In the genomic region with DNA sequence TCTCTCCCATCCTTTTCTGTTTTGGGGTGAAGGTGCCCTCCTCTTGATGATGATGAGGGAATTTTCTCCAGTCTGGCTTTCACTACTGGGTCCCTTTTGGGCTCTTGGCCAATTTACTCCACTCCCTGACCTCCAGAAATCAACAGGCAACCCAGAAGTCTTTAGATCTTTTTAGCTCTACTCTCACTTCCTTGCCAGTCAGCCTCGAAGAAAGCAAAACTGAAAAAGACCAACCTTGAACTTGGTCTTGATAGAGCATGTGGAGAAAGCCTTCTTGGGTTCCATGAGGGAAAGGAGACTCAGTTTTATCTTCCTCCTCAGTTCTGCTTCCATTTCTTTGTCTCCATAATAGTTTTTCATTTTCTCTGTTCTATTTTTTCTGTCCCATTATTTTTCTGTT, we compare ENCODE assay signal across 21 cellular contexts.
"Had no signal": no experiment of that assay in that cellular context is flagged by ENCODE, and none has a peak within 500 bp of the region (broad histone marks: within the 10 kb centered on the region; RNA-seq: fewer than 3 reads in every experiment).

No MANE protein-coding gene starts in this region.

- H3K27ac ChIP-seq: body of pancreas, esophagus squamous epithelium, prostate gland, skin epidermis, transverse colon, vagina had no signal

- H3K36me3 Mint-ChIP-seq: activated naive CD8-positive, alpha-beta T cell; WTC11 had no signal

- H3K4me3 ChIP-seq: body of pancreas, esophagus squamous epithelium, prostate gland, skin epidermis, transverse colon, vagina had no signal

- H3K9me3 ChIP-seq: body of pancreas, esophagus squamous epithelium, prostate gland, transverse colon, vagina had no signal

- H3K4me3 Mint-ChIP-seq: activated CD4-positive, alpha-beta memory T cell treated with anti-CD3 and anti-CD28 coated beads, Interleukin-2, amount 10 ng/mL, durations not matched to agents 7 days and 5 days; activated naive CD8-positive, alpha-beta T cell; activated T-cell treated with anti-CD3 and anti-CD28 coated beads, Interleukin-2, amount 50 U/mL, for 4 hours; neural crest cell; WTC11 had no signal

- ATAC-seq: activated T-cell treated with anti-CD3 and anti-CD28 coated beads, Interleukin-2, amount 50 U/mL, for 4 hours; body of pancreas; left lobe of liver; right cardiac atrium; stimulated activated naive CD8-positive, alpha-beta T cell treated with anti-CD3 and anti-CD28 coated beads, Interleukin-15, Interleukin-2, amounts not matched to agents 100 U/mL and 50 U/mL, for 24 hours; WTC11 had no signal

- H3K4me1 ChIP-seq: esophagus squamous epithelium, prostate gland, vagina had no signal

- H3K9me3 Mint-ChIP-seq: activated CD4-positive, alpha-beta memory T cell treated with anti-CD3 and anti-CD28 coated beads, Interleukin-2, amount 10 ng/mL, durations not matched to agents 7 days and 5 days; activated T-cell treated with anti-CD3 and anti-CD28 coated beads, Interleukin-2, amount 50 U/mL, for 4 hours; neural crest cell; WTC11 had no signal

- H3K27ac Mint-ChIP-seq: activated CD4-positive, alpha-beta memory T cell treated with anti-CD3 and anti-CD28 coated beads, Interleukin-2, amount 10 ng/mL, durations not matched to agents 7 days and 5 days; activated naive CD8-positive, alpha-beta T cell; WTC11 had no signal

- H3K4me1 Mint-ChIP-seq: activated CD4-positive, alpha-beta memory T cell treated with anti-CD3 and anti-CD28 coated beads, Interleukin-2, amount 10 ng/mL, durations not matched to agents 7 days and 5 days had no signal

- H3K27me3 ChIP-seq: body of pancreas, esophagus squamous epithelium, transverse colon, vagina had no signal

- DNase-seq: activated CD4-positive, alpha-beta memory T cell treated with anti-CD3 and anti-CD28 coated beads, Interleukin-2, amount 10 ng/mL, durations not matched to agents 7 days and 5 days; activated CD4-positive, alpha-beta T cell treated with anti-CD3 and anti-CD28 coated beads for 4 hours; activated effector memory CD4-positive, alpha-beta T cell treated with anti-CD3 and anti-CD28 coated beads, Interleukin-2, amount 50 U/mL, for 16 hours; activated T-cell treated with anti-CD3 and anti-CD28 coated beads, Interleukin-2, amount 50 U/mL, for 4 hours; amniotic stem cell; caudate nucleus; esophagus squamous epithelium; hippocampal formation; right cardiac atrium; stimulated activated CD4-positive, alpha-beta T cell treated with anti-CD3 and anti-CD28 coated beads, Interleukin-4, amount 100 ng/mL, for 4 hours; stimulated activated CD8-positive, alpha-beta memory T cell treated with anti-CD3 and anti-CD28 coated beads, Interleukin-4, amount 100 ng/mL, for 48 hours; stimulated activated naive CD8-positive, alpha-beta T cell treated with anti-CD3 and anti-CD28 coated beads, Interleukin-15, Interleukin-2, amounts not matched to agents 100 U/mL and 50 U/mL, for 24 hours; transverse colon had no signal

- H3K36me3 ChIP-seq: esophagus squamous epithelium, prostate gland, transverse colon, vagina had no signal
